11 cellular contexts compared by ENCODE assay signal in the genomic region with DNA sequence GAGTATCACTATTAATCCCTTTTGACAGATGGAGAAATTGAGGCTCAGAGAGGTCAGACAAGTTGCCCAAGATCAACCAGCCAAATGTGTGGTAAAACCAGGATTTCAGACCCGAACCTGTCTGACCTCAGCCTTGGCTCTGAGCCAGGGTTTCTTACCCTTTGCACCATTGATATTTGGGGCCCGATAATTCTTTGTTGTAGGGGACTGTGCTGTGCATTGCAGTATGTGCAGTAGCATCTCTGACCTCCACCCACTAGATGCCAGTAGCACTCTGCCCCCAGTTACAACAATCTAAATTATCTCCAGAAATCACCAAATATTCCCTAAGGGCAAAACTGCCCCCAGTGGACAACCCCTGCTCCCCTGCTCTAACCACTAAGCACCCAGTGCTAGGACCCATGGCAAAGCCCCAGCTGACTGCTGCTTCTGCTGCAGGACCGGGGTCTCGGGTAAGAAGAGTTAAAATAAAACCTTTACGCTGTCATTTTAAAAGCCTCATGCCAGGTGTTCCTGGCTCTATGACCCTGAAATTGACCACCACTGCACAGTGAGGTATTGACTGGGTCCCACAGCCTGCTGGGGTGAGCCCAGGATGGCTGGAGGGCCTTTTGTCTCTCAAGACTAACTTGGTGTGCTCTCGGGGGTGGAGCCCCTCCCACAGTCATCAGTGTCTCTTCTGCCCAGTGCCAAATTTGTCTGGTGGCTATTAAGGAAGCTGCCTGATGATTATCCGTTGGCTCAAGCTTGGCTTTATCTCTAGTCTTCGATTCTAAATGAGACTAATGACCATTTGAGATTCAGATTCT. TPM values are rescaled to one million over a fixed set of nuclear protein-coding genes. Genes with fewer than 3 reads are reported as not detected.
A peak's percentile ranks its signal among the peaks of the same experiment; 100 is the strongest.
DNase-seq lines count a peak whose midpoint lies in the region; ATAC-seq and TF ChIP-seq lines count a peak whose summit lies in the region.
"Had no signal": no experiment of that assay in that cellular context is flagged by ENCODE, and none has a peak within 500 bp of the region (broad histone marks: within the 10 kb centered on the region; RNA-seq: fewer than 3 reads in every experiment).

No MANE protein-coding gene starts in this region.

- intact Hi-C loops in testis (cut with DNase I; ENCODE audit: low total_unique reads): no loop called here

- DNase-seq in COR-L47 (lab: John Stamatoyannopoulos, UW): peak; percentile 18
- DNase-seq in GM13976 (ENCODE audit: low spot score): no peak
- peak; percentile 50 to 67 for DNase-seq in SJCRH30
- DNase-seq in fibroblast of the aortic adventitia (ENCODE audit: low read depth): peak; percentile 43
- no peak for DNase-seq in activated effector memory CD4-positive, alpha-beta T cell treated with anti-CD3 and anti-CD28 coated beads, Interleukin-2, amount 50 U/mL, for 16 hours
- no peak for DNase-seq in testis
- DNase-seq: activated T-cell treated with anti-CD3 and anti-CD28 coated beads, Interleukin-2, amount 50 U/mL, for 24 hours; GDM1; NCI-H2029 had no signal

- no peak overlapping the region for H3K4me3 ChIP-seq in SJCRH30
- H3K4me3 ChIP-seq in fibroblast of the aortic adventitia (ENCODE audit: low read depth, low read length): no peak overlapping the region
- H3K4me3 ChIP-seq in testis: no peak overlapping the region

- no peaks in the 10 kb centered on the region for H3K9me3 ChIP-seq in SJCRH30 (replicated peaks)
- H3K9me3 ChIP-seq in testis: no peaks in the 10 kb centered on the region

- H3K4me1 ChIP-seq in SJCRH30: peaks cover 44% of the 10 kb centered on the region
- H3K4me1 ChIP-seq in testis: peaks cover 20% of the 10 kb centered on the region

- WGBS in testis, 2 donors: 58 to 70% methylated on average over 8 of the region's 8 CpGs

- H3K27ac ChIP-seq in SJCRH30 (no peak overlapping the region), testis (no peak overlapping the region)

- in situ Hi-C loops in GM13976 (cut with MboI; ENCODE audit: low sequenced_read_pairs, unreplicated experiment): no loop called here

- no peak for TF ChIP-seq POLR2A in testis (IDR thresholded peaks at IDR 0.05)

- no peaks in the 10 kb centered on the region for H3K36me3 ChIP-seq in SJCRH30
- H3K36me3 ChIP-seq in testis (ENCODE audit: low read depth, missing control alignments): no peaks in the 10 kb centered on the region

- ATAC-seq in HG02884 (IDR thresholded peaks at IDR 0.05; ENCODE audit: unreplicated experiment): no peak
- ATAC-seq in GM21529 (IDR thresholded peaks at IDR 0.05; ENCODE audit: unreplicated experiment): no peak

- H3K27me3 ChIP-seq in SJCRH30 (no peaks in the 10 kb centered on the region), testis (no peaks in the 10 kb centered on the region)

- TF ChIP-seq CTCF in GM13976 (IDR thresholded peaks at IDR 0.05; ENCODE audit: borderline replicate concordance, control extremely low read depth, extremely low read depth, insufficient read depth, missing control alignments) (peak; percentile 12), fibroblast of the aortic adventitia (IDR thresholded peaks at IDR 0.05; ENCODE audit: insufficient read depth, low read length) (peak; percentile 56), testis (IDR thresholded peaks at IDR 0.05) (no peak)

RNA-seq across cellular contexts. Expression of a gene that starts 5.6 kb away (rescaled TPM):
- 73.9 and 74.6 TPM in 2 replicates for total RNA-seq in SJCRH30 (2014; rRNA removed; shearing (Covaris generic))
- total RNA-seq in fibroblast of the aortic adventitia (ENCODE audit: low replicate concordance) (6.6 and 32.0 TPM in 2 replicates), testis (10 to 100 TPM; 12.8 to 21.1 TPM)
- polyA plus RNA-seq in testis (ENCODE audit: insufficient read depth, low read depth, low replicate concordance): 14.8 TPM

Comparison
In these comparisons a context has a peak if more than half of its experiments do, and no peak if none do; other contexts are left out.
1. DNase-seq: peak in COR-L47 (single experiment), SJCRH30 (2 of 2) and fibroblast of the aortic adventitia (single experiment); none in GM13976 (single experiment), activated effector memory CD4-positive, alpha-beta T cell treated with anti-CD3 and anti-CD28 coated beads, Interleukin-2, amount 50 U/mL, for 16 hours (single experiment) and testis (single experiment).
2. CTCF ChIP-seq: peak in GM13976 (single experiment) and fibroblast of the aortic adventitia (single experiment); none in testis (0 of 3).